Comparison of ENCODE assay signal across 26 cellular contexts in the genomic region with DNA sequence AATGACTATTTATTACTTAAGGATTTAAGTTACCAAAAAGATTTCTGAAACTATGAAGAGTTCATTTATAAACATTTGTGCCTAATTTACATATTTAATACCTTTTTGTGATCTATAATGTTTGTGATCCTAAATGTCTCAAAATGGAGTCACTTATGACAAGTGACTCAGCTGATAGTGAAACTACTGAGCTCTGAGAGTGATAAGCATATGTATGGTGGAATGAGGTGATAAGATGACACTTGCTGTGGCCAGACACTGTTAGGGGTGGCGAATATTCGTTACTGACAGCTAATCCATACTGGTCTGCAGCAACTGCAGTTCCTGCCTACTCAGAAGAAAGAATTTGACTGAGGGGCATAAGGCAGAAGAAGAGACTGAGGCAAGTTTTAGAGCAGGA. TPM values are rescaled to one million over a fixed set of nuclear protein-coding genes. Genes with fewer than 3 reads are reported as not detected.
"Had no signal": no experiment of that assay in that cellular context is flagged by ENCODE, and none has a peak within 500 bp of the region (broad histone marks: within the 10 kb centered on the region; RNA-seq: fewer than 3 reads in every experiment).

No MANE protein-coding gene starts in this region.

- ATAC-seq: activated naive CD4-positive, alpha-beta T cell treated with anti-CD3 and anti-CD28 coated beads, Interleukin-2, amount 50 U/mL, for 72 hours; activated naive CD8-positive, alpha-beta T cell treated with anti-CD3 and anti-CD28 coated beads, Interleukin-2, amount 50 U/mL, for 24 hours; activated T-cell treated with anti-CD3 and anti-CD28 coated beads, Interleukin-2, amount 50 U/mL, for 4 hours; Right ventricle myocardium inferior; T-cell; WTC11 had no signal

- H3K36me3 Mint-ChIP-seq: activated naive CD4-positive, alpha-beta T cell treated with anti-CD3 and anti-CD28 coated beads, Interleukin-2, amount 50 U/mL, for 72 hours; brain; T-cell had no signal

- H3K4me3 Mint-ChIP-seq: activated naive CD8-positive, alpha-beta T cell treated with anti-CD3 and anti-CD28 coated beads, Interleukin-2, amount 50 U/mL, for 24 hours; activated T-cell treated with anti-CD3 and anti-CD28 coated beads, Interleukin-2, amount 50 U/mL, for 4 hours; brain; T-cell; WTC11 had no signal

- H3K4me3 ChIP-seq: SK-N-MC had no signal

- H3K4me1 Mint-ChIP-seq: activated naive CD8-positive, alpha-beta T cell treated with anti-CD3 and anti-CD28 coated beads, Interleukin-2, amount 50 U/mL, for 24 hours; T-cell had no signal

- DNase-seq: activated CD4-positive, alpha-beta T cell treated with anti-CD3 and anti-CD28 coated beads for 48 hours; activated CD4-positive, alpha-beta T cell treated with anti-CD3 and anti-CD28 coated beads, Interleukin-2, amount 50 U/mL, for 48 hours; activated CD4-positive, CD25-positive, alpha-beta regulatory T cell treated with anti-CD3 and anti-CD28 coated beads, Interleukin-2, amount 50 U/mL, for 72 hours; activated CD8-positive, alpha-beta memory T cell treated with anti-CD3 and anti-CD28 coated beads for 24 hours; activated effector memory CD4-positive, alpha-beta T cell treated with anti-CD3 and anti-CD28 coated beads, Interleukin-2, amount 50 U/mL, for 16 hours; activated naive CD4-positive, alpha-beta T cell treated with Interleukin-2 at 50 U/mL for 16 hours; activated naive CD8-positive, alpha-beta T cell treated with anti-CD3 and anti-CD28 coated beads, Interleukin-2, amount 50 U/mL, for 24 hours; activated T-cell treated with anti-CD3 and anti-CD28 coated beads, Interleukin-2, amount 50 U/mL, for 4 hours; amniotic stem cell; cerebellar nuclear complex; MM.1S; NCI-H1105 treated with DMSO at 0.1 percent for 48 hours; NCI-H1436 treated with DMSO at 0.1 percent for 48 hours; NCI-H187; NCI-H2081; NCI-H446; NCI-H524; T-cell; T-helper 2 cell; T1000 had no signal

- H3K27me3 Mint-ChIP-seq: activated naive CD8-positive, alpha-beta T cell treated with anti-CD3 and anti-CD28 coated beads, Interleukin-2, amount 50 U/mL, for 24 hours; brain had no signal

- H3K9me3 Mint-ChIP-seq: activated naive CD4-positive, alpha-beta T cell treated with anti-CD3 and anti-CD28 coated beads, Interleukin-2, amount 50 U/mL, for 72 hours; activated naive CD8-positive, alpha-beta T cell treated with anti-CD3 and anti-CD28 coated beads, Interleukin-2, amount 50 U/mL, for 24 hours; activated T-cell treated with anti-CD3 and anti-CD28 coated beads, Interleukin-2, amount 50 U/mL, for 4 hours; T-cell had no signal

- H3K27ac Mint-ChIP-seq: activated naive CD4-positive, alpha-beta T cell treated with anti-CD3 and anti-CD28 coated beads, Interleukin-2, amount 50 U/mL, for 72 hours; activated naive CD8-positive, alpha-beta T cell treated with anti-CD3 and anti-CD28 coated beads, Interleukin-2, amount 50 U/mL, for 24 hours; brain; T-cell; WTC11 had no signal

RNA-seq across cellular contexts. Expression of a gene that starts 5.5 kb away (rescaled TPM):
- total RNA-seq: activated naive CD4-positive, alpha-beta T cell treated with anti-CD3 and anti-CD28 coated beads, Interleukin-2, amount 50 U/mL, for 72 hours; activated T-cell treated with anti-CD3 and anti-CD28 coated beads, Interleukin-2, amount 50 U/mL, for 4 hours; astrocyte; T-cell; WTC11 had no signal
